In genomic region chr5:122726990-122727616, GRCh38 we compare ENCODE assay signal across 10 cellular contexts. TPM values are rescaled to one million over a fixed set of nuclear protein-coding genes. Genes with fewer than 3 reads are reported as not detected.
A peak's percentile ranks its signal among the peaks of the same experiment; 100 is the strongest.
DNase-seq lines count a peak whose midpoint lies in the region; ATAC-seq and TF ChIP-seq lines count a peak whose summit lies in the region.
"Had no signal": no experiment of that assay in that cellular context is flagged by ENCODE, and none has a peak within 500 bp of the region (broad histone marks: within the 10 kb centered on the region; RNA-seq: fewer than 3 reads in every experiment).

No MANE protein-coding gene starts in this region.

- intact Hi-C loops in Caco-2 (cut with micrococcal nuclease; ENCODE audit: unreplicated experiment) = no loop called here
- intact Hi-C loops in activated naive CD4-positive, alpha-beta T cell treated with anti-CD3 and anti-CD28 coated beads for 36 hours (cut with micrococcal nuclease) = no loop called here

- H3K36me3 ChIP-seq in adipocyte (ENCODE audit: control insufficient read depth, insufficient read depth, low read length, severe bottlenecking) (no peaks in the 10 kb centered on the region), skeletal muscle satellite cell (ENCODE audit: insufficient read depth, low read length) (no peaks in the 10 kb centered on the region), Caco-2 (ENCODE audit: control insufficient read depth, insufficient read depth, low read length) (no peaks in the 10 kb centered on the region)

- ATAC-seq in GM18873 (IDR thresholded peaks at IDR 0.05; ENCODE audit: low FRiP score, unreplicated experiment) (peak; percentile 53), HG03039 (IDR thresholded peaks at IDR 0.05; ENCODE audit: unreplicated experiment) (peak; percentile 52)

- H3K36me3 Mint-ChIP-seq in Caco-2 (ENCODE audit: insufficient read depth, unreplicated experiment) = peaks cover 5% of the 10 kb centered on the region
- no peaks in the 10 kb centered on the region for H3K36me3 Mint-ChIP-seq in activated naive CD4-positive, alpha-beta T cell treated with anti-CD3 and anti-CD28 coated beads for 36 hours (ENCODE audit: low read depth)

- H3K27me3 ChIP-seq in adipocyte (replicated peaks; ENCODE audit: control insufficient read depth, insufficient read depth, low read length) (no peaks in the 10 kb centered on the region), skeletal muscle satellite cell (ENCODE audit: control insufficient read depth, insufficient read depth, low read length) (no peaks in the 10 kb centered on the region), Caco-2 (replicated peaks; ENCODE audit: control insufficient read depth, insufficient read depth, low read length) (no peaks in the 10 kb centered on the region)

- H3K4me3 Mint-ChIP-seq in Caco-2 (ENCODE audit: unreplicated experiment) = no peak overlapping the region
- H3K4me3 Mint-ChIP-seq in activated naive CD4-positive, alpha-beta T cell treated with anti-CD3 and anti-CD28 coated beads for 36 hours = no peak overlapping the region

- H3K4me1 ChIP-seq in adipocyte (ENCODE audit: control insufficient read depth, insufficient read depth, low read length) (peaks cover 21% of the 10 kb centered on the region), skeletal muscle satellite cell (ENCODE audit: control insufficient read depth, insufficient read depth, low read length) (peaks cover 20% of the 10 kb centered on the region), Caco-2 (no peaks in the 10 kb centered on the region)

- DNase-seq in adipocyte (ENCODE audit: low read depth) (peak; percentile 76), Ammon's horn (ENCODE audit: low spot score) (no peak), SKM-1 treated with dmso at 0.1 percent for 144 hours (lab: John Stamatoyannopoulos, UW; ENCODE audit: unreplicated experiment) (no peak), Caco-2 (no peak)
- no peak for DNase-seq in activated naive CD4-positive, alpha-beta T cell treated with anti-CD3 and anti-CD28 coated beads for 36 hours
- DNase-seq: glutamatergic neuron, posterior cingulate gyrus had no signal

- no peak overlapping the region for H3K27ac Mint-ChIP-seq in Caco-2 (ENCODE audit: unreplicated experiment)
- H3K27ac Mint-ChIP-seq in activated naive CD4-positive, alpha-beta T cell treated with anti-CD3 and anti-CD28 coated beads for 36 hours = no peak overlapping the region

- no peaks in the 10 kb centered on the region for H3K9me3 Mint-ChIP-seq in Caco-2 (ENCODE audit: unreplicated experiment)
- no peaks in the 10 kb centered on the region for H3K9me3 Mint-ChIP-seq in activated naive CD4-positive, alpha-beta T cell treated with anti-CD3 and anti-CD28 coated beads for 36 hours

- POLR2A ChIA-PET in Caco-2 (lab: Charles Lee) = no interaction called here

- CTCF ChIA-PET in Caco-2 (lab: Charles Lee) = no interaction called here
- CTCF ChIA-PET in activated naive CD4-positive, alpha-beta T cell treated with anti-CD3 and anti-CD28 coated beads for 36 hours (lab: Charles Lee) = no interaction called here

- H3K27me3 Mint-ChIP-seq in Caco-2 (ENCODE audit: insufficient read depth, unreplicated experiment) = no peaks in the 10 kb centered on the region
- H3K27me3 Mint-ChIP-seq in activated naive CD4-positive, alpha-beta T cell treated with anti-CD3 and anti-CD28 coated beads for 36 hours (ENCODE audit: low read depth) = peaks cover 3% of the 10 kb centered on the region

- H3K4me2 ChIP-seq in skeletal muscle satellite cell (ENCODE audit: low read length) = peak overlapping the region; percentile 71

- no peak for TF ChIP-seq CTCF in Caco-2 (IDR thresholded peaks at IDR 0.05; ENCODE audit: insufficient read depth in 1 of 2, low read depth in 1 of 2, low read length in 1 of 2, severe bottlenecking in 1 of 2, unreplicated experiment in 1 of 2)

- H3K9ac ChIP-seq in adipocyte (ENCODE audit: low read length) (no peak overlapping the region), skeletal muscle satellite cell (ENCODE audit: low read depth, low read length) (no peak overlapping the region)

- H3K4me1 Mint-ChIP-seq in Caco-2 (ENCODE audit: low read depth, unreplicated experiment) = no peaks in the 10 kb centered on the region
- H3K4me1 Mint-ChIP-seq in activated naive CD4-positive, alpha-beta T cell treated with anti-CD3 and anti-CD28 coated beads for 36 hours (ENCODE audit: low read depth) = no peaks in the 10 kb centered on the region

- H3K4me3 ChIP-seq in adipocyte (ENCODE audit: low read length) (peak overlapping the region; percentile 45), skeletal muscle satellite cell (ENCODE audit: low read length) (peak overlapping the region; percentile 21), Caco-2 (ENCODE audit: low read depth, low read length) (no peak overlapping the region)

- BruUV-seq in Caco-2 (replicated peaks; lab: Mats Ljungman, UMichigan) = no TSS peak

- H3K9me3 ChIP-seq in adipocyte (ENCODE audit: control insufficient read depth, low read length) (no peaks in the 10 kb centered on the region), skeletal muscle satellite cell (replicated peaks; ENCODE audit: low read length) (no peaks in the 10 kb centered on the region), Caco-2 (no peaks in the 10 kb centered on the region)

RNA-seq across cellular contexts. Expression of gene SNX2, which starts 47.8 kb away (rescaled TPM):
- 59.8 and 64.9 TPM in 2 replicates for total RNA-seq in skeletal muscle satellite cell (2012; rRNA removed)
- total RNA-seq in Caco-2 (2022) = 115 and 123 TPM in 2 replicates
- 10 to 100 TPM; 47.3 to 48.0 TPM for total RNA-seq in activated naive CD4-positive, alpha-beta T cell treated with anti-CD3 and anti-CD28 coated beads for 36 hours
